ENCODE assay signal across 29 cellular contexts in genomic region chr4:26757751-26758150, GRCh38.
"Had no signal": no experiment of that assay in that cellular context is flagged by ENCODE, and none has a peak within 500 bp of the region (broad histone marks: within the 10 kb centered on the region; RNA-seq: fewer than 3 reads in every experiment).

No MANE protein-coding gene starts in this region.

- H3K79me2 ChIP-seq: hepatocyte had no signal

- H3K27ac Mint-ChIP-seq: dendritic cell treated with granulocyte-macrophage colony-stimulating factor and Interleukin-4, amounts not matched to agents 40 ng/mL and 50 ng/mL, for 4 days; effector memory CD8-positive, alpha-beta T cell; endodermal cell had no signal

- H2AFZ ChIP-seq: hepatocyte had no signal

- H3K4me3 ChIP-seq: colonic mucosa, coronary artery, dorsolateral prefrontal cortex, esophagus muscularis mucosa, esophagus squamous epithelium, gastrocnemius medialis, gastroesophageal sphincter, heart left ventricle, heart right ventricle, hepatocyte had no signal

- H3K4me2 ChIP-seq: hepatocyte had no signal

- H3K4me1 ChIP-seq: colonic mucosa, esophagus squamous epithelium, foreskin keratinocyte had no signal

- H3K9me3 ChIP-seq: colonic mucosa, esophagus muscularis mucosa, esophagus squamous epithelium, gastrocnemius medialis, gastroesophageal sphincter, heart left ventricle, heart right ventricle had no signal

- H3K27me3 ChIP-seq: colonic mucosa, dorsolateral prefrontal cortex, esophagus muscularis mucosa, foreskin keratinocyte, gastrocnemius medialis, gastroesophageal sphincter, heart left ventricle, heart right ventricle, hepatocyte had no signal

- ATAC-seq: effector memory CD8-positive, alpha-beta T cell; esophagus mucosa; foreskin keratinocyte; gastrocnemius medialis; gastroesophageal sphincter; heart left ventricle; heart right ventricle had no signal

- H3K27ac ChIP-seq: colonic mucosa, coronary artery, dorsolateral prefrontal cortex, epithelial cell of prostate, esophagus muscularis mucosa, esophagus squamous epithelium, foreskin keratinocyte, gastrocnemius medialis, gastroesophageal sphincter, heart left ventricle, heart right ventricle, hepatocyte had no signal

- H3K36me3 ChIP-seq: colonic mucosa, esophagus squamous epithelium, gastrocnemius medialis had no signal

- FAIRE-seq: endometrium, endothelial cell of umbilical vein, frontal cortex had no signal

- H3K27me3 Mint-ChIP-seq: dendritic cell treated with granulocyte-macrophage colony-stimulating factor and Interleukin-4, amounts not matched to agents 40 ng/mL and 50 ng/mL, for 4 days; effector memory CD8-positive, alpha-beta T cell had no signal

- DNase-seq: colonic mucosa; cortex of kidney; dermis blood vessel endothelial cell; dorsolateral prefrontal cortex; effector CD4-positive, alpha-beta T cell; effector CD8-positive, alpha-beta T cell; effector memory CD4-positive, alpha-beta T cell; effector memory CD8-positive, alpha-beta T cell; endodermal cell; erythroblast; esophagus squamous epithelium; foreskin fibroblast; foreskin keratinocyte; foreskin melanocyte; gastrocnemius medialis; glutamatergic neuron; head of caudate nucleus; heart left ventricle; heart right ventricle had no signal

- H3K4me3 Mint-ChIP-seq: dendritic cell treated with granulocyte-macrophage colony-stimulating factor and Interleukin-4, amounts not matched to agents 40 ng/mL and 50 ng/mL, for 4 days; effector memory CD8-positive, alpha-beta T cell; endodermal cell had no signal

- H3K9me3 Mint-ChIP-seq: dendritic cell treated with granulocyte-macrophage colony-stimulating factor and Interleukin-4, amounts not matched to agents 40 ng/mL and 50 ng/mL, for 4 days; effector memory CD8-positive, alpha-beta T cell; endodermal cell had no signal
